ENCODE assay signal across 10 cellular contexts in the genomic region with DNA sequence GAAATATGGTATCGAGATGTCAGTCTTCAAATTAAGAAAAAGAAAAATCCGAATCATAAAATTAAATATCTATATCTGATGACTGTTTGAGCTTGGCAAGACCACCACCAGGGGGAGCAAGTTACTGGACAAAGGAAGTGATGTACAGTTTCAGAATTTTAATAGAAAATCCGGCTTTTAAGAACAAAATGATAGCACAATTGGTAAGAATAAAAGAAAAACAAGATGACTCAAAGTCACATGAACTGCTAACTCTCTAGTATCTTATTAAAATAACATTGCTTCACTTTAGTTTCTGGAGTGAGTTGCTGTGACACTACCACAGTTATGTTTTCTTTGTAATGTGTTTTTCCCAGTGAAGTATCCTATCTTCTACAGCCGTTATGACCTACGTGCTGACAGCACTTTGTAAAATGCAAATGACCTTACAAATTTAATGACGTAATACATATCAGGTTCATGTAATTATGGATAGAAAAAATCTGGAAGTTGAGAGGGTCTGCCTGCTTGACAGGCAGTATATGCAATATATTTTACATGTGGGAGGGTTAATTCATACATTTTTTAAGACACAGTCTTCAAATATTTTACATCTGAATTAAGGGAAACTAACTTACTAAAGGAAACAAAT.
DNase-seq lines count a peak whose midpoint lies in the region; ATAC-seq and TF ChIP-seq lines count a peak whose summit lies in the region.
"Had no signal": no experiment of that assay in that cellular context is flagged by ENCODE, and none has a peak within 500 bp of the region (broad histone marks: within the 10 kb centered on the region; RNA-seq: fewer than 3 reads in every experiment).

No MANE protein-coding gene starts in this region.

- no peaks in the 10 kb centered on the region for H3K36me3 ChIP-seq in H7 (replicated peaks; ENCODE audit: control insufficient read depth, insufficient read depth, low read length)
- H3K36me3 ChIP-seq: suprapubic skin had no signal

- no peak overlapping the region for H3K4me3 Mint-ChIP-seq in mesothelial cell of epicardium
- H3K4me3 Mint-ChIP-seq: central memory CD8-positive, alpha-beta T cell had no signal

- no peaks in the 10 kb centered on the region for H3K36me3 Mint-ChIP-seq in mesothelial cell of epicardium

- no peaks in the 10 kb centered on the region for H3K9me3 Mint-ChIP-seq in mesothelial cell of epicardium

- ATAC-seq in HG02938 (IDR thresholded peaks at IDR 0.05; ENCODE audit: unreplicated experiment): peak; percentile 75

- peaks cover 17% of the 10 kb centered on the region for H3K4me1 Mint-ChIP-seq in mesothelial cell of epicardium
- H3K4me1 Mint-ChIP-seq: central memory CD8-positive, alpha-beta T cell had no signal

- TF ChIP-seq CTCF in coronary artery (IDR thresholded peaks at IDR 0.05) (peak; percentile 46), mesothelial cell of epicardium (IDR thresholded peaks at IDR 0.05; ENCODE audit: unreplicated experiment) (peak; percentile 91)

- H3K27me3 Mint-ChIP-seq in mesothelial cell of epicardium (ENCODE audit: low read depth): no peaks in the 10 kb centered on the region
- H3K27me3 Mint-ChIP-seq: central memory CD8-positive, alpha-beta T cell had no signal

- DNase-seq in SKM-1 treated with dmso at 0.1 percent for 144 hours (lab: John Stamatoyannopoulos, UW; ENCODE audit: unreplicated experiment): peak; percentile 39
- no peak for DNase-seq in SKM-1 (lab: John Stamatoyannopoulos, UW; ENCODE audit: unreplicated experiment)
- DNase-seq in NOMO-1 treated with DMSO at 0.1 percent for 48 hours (lab: John Stamatoyannopoulos, UW; ENCODE audit: unreplicated experiment): peak; percentile 10
- DNase-seq in coronary artery (ENCODE audit: low spot score): no peak
- peak; percentile 46 to 65 for DNase-seq in mesothelial cell of epicardium (ENCODE audit: low spot score in 2 of 2, unreplicated experiment in 2 of 2)
- DNase-seq in H7: no peak
- no peak for DNase-seq in NCI-H526 treated with DMSO at 0.1 percent for 48 hours (lab: John Stamatoyannopoulos, UW)

- no peak overlapping the region for H3K27ac Mint-ChIP-seq in mesothelial cell of epicardium

- H3K27ac ChIP-seq in coronary artery: no peak overlapping the region
- H3K27ac ChIP-seq: suprapubic skin had no signal

- H3K4me3 ChIP-seq in coronary artery: no peak overlapping the region
- no peak overlapping the region for H3K4me3 ChIP-seq in H7 (ENCODE audit: insufficient read depth, low read depth, low read length)
- H3K4me3 ChIP-seq: suprapubic skin had no signal

- no peaks in the 10 kb centered on the region for H3K27me3 ChIP-seq in H7 (ENCODE audit: control insufficient read depth, insufficient read depth, low read length)
- H3K27me3 ChIP-seq: suprapubic skin had no signal

Comparison
In these comparisons a context has a peak if more than half of its experiments do, and no peak if none do; other contexts are left out.
1. DNase-seq: peak in SKM-1 treated with dmso at 0.1 percent for 144 hours (single experiment), NOMO-1 treated with DMSO at 0.1 percent for 48 hours (single experiment) and mesothelial cell of epicardium (2 of 2); none in SKM-1 (single experiment), coronary artery (single experiment), H7 (single experiment) and NCI-H526 treated with DMSO at 0.1 percent for 48 hours (single experiment).